In genomic region chr19:38773469-38774177, GRCh38 we compare ENCODE assay signal across 1 cellular context.
TF ChIP-seq lines count a peak whose summit lies in the region.

LGALS7 (minus strand) TSS chr19:38773517; CDS start chr19:38773492, 25 bp downstream.

TF ChIP-seq in IMR-90, 13 proteins besides CTCF, POLR2A, EP300 and RAD21:
- no peak for TF ChIP-seq MAZ (IDR thresholded peaks at IDR 0.05; ENCODE audit: borderline replicate concordance, low read depth, low read length)
- no peak for TF ChIP-seq NFE2L2 (IDR thresholded peaks at IDR 0.05; ENCODE audit: low read depth, low read length)
- TF ChIP-seq RCOR1 (IDR thresholded peaks at IDR 0.05; ENCODE audit: insufficient replicate concordance, low read length), result no peak
TF ChIP-seq in IMR-90: peak in this region for 0.
